ENCODE assay signal across 16 cellular contexts in the genomic region with DNA sequence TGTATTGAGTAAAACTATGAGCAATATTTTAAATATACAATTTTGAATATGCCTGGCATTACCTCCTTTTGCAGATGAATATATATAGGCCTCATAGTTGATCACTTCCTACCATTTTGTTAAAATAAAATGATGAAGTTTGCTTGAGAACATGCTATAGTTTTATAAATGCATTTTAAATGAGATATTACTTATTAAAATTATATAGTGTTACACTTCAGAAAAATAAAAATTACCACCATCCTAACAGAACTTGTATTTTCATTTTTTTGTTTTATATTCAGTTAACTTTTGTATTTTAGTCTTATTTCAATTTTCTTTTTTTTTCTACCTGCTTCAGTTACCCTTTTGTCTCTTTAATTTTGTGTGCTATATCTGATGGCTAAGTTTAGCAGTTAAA.
DNase-seq lines count a peak whose midpoint lies in the region; ATAC-seq, FAIRE-seq and TF ChIP-seq lines count a peak whose summit lies in the region.
"Had no signal": no experiment of that assay in that cellular context is flagged by ENCODE, and none has a peak within 500 bp of the region (broad histone marks: within the 10 kb centered on the region; RNA-seq: fewer than 3 reads in every experiment).

No MANE protein-coding gene starts in this region.

- no peaks in the 10 kb centered on the region for H3K79me1 ChIP-seq in mesenchymal stem cell (replicated peaks; ENCODE audit: low read length, poor library complexity, severe bottlenecking)

- no peak overlapping the region for H2AFZ ChIP-seq in mesenchymal stem cell (ENCODE audit: low read depth, low read length)

- H3K9ac ChIP-seq in mesenchymal stem cell (ENCODE audit: low read length) = no peak overlapping the region

- H3K36me3 ChIP-seq in SJCRH30 (no peaks in the 10 kb centered on the region; the same call in 1 of the 2 replicates), mesenchymal stem cell (ENCODE audit: control insufficient read depth in 1 of 2, insufficient read depth in 2 of 2, low read depth in 1 of 2, low read length in 2 of 2) (no peaks in the 10 kb centered on the region)

- H3K9me3 Mint-ChIP-seq in nephron progenitor cell = peaks cover 4% of the 10 kb centered on the region

- H3K4me3 ChIP-seq in SJCRH30 (no peak overlapping the region), mesenchymal stem cell (ENCODE audit: insufficient read depth in 1 of 2, low read depth in 1 of 2, low read length in 2 of 2) (no peak overlapping the region)

- peaks cover 61% of the 10 kb centered on the region for H3K4me1 Mint-ChIP-seq in nephron progenitor cell

- no peak overlapping the region for H4K91ac ChIP-seq in mesenchymal stem cell (ENCODE audit: low read length)

- peak overlapping the region; percentile 78; the same call in 1 of the 2 replicates for H3K27ac ChIP-seq in SJCRH30
- no peak overlapping the region for H3K27ac ChIP-seq in mesenchymal stem cell (ENCODE audit: low read length, poor library complexity, severe bottlenecking)

- H2AK5ac ChIP-seq in mesenchymal stem cell (ENCODE audit: low read length, severe bottlenecking) = no peak overlapping the region

- ATAC-seq in GM18868 (IDR thresholded peaks at IDR 0.05; ENCODE audit: unreplicated experiment) = no peak
- ATAC-seq: HepG2 had no signal

- no peak overlapping the region for H4K8ac ChIP-seq in mesenchymal stem cell (ENCODE audit: low read length)

- H2BK12ac ChIP-seq in mesenchymal stem cell (ENCODE audit: low read length in 2 of 2) = no peak overlapping the region

- peaks cover 38% of the 10 kb centered on the region for H3K4me1 ChIP-seq in SJCRH30
- H3K4me1 ChIP-seq in mesenchymal stem cell (ENCODE audit: control insufficient read depth, insufficient read depth, low read depth, low read length) = peaks cover 2% of the 10 kb centered on the region

- no peaks in the 10 kb centered on the region for H3K27me3 Mint-ChIP-seq in nephron progenitor cell (ENCODE audit: low read depth, poor library complexity)

- no peak overlapping the region for H3K4ac ChIP-seq in mesenchymal stem cell (ENCODE audit: low read depth in 1 of 2, low read length in 2 of 2)

- H2BK15ac ChIP-seq in mesenchymal stem cell (ENCODE audit: low read depth, poor library complexity, severe bottlenecking) = no peak overlapping the region

- H3K4me2 ChIP-seq in mesenchymal stem cell (ENCODE audit: low read length, poor library complexity, severe bottlenecking) = no peak overlapping the region

- no peak overlapping the region for H3K14ac ChIP-seq in mesenchymal stem cell (ENCODE audit: low read length in 2 of 2)

- no peak overlapping the region for H3K18ac ChIP-seq in mesenchymal stem cell (ENCODE audit: low read depth in 1 of 2, low read length in 2 of 2)

- DNase-seq in SJCRH30 = no peak
- no peak for DNase-seq in frontal cortex (ENCODE audit: low spot score in 2 of 2)
- no peak for DNase-seq in nephron progenitor cell
- no peak for DNase-seq in activated T-cell treated with anti-CD3 and anti-CD28 coated beads, Interleukin-2, amount 50 U/mL, for 1 hour
- DNase-seq in mesenchymal stem cell = no peak
- DNase-seq: CD8-positive, alpha-beta memory T cell; DND-41; GDM1; HCEC 1CT had no signal

- no peaks in the 10 kb centered on the region for H3K27me3 ChIP-seq in SJCRH30
- no peaks in the 10 kb centered on the region for H3K27me3 ChIP-seq in mesenchymal stem cell (ENCODE audit: control insufficient read depth in 1 of 2, insufficient read depth in 1 of 2, low read length in 2 of 2)

- H3K9me3 ChIP-seq in SJCRH30 (replicated peaks) (no peaks in the 10 kb centered on the region; the same call in 1 of the 2 replicates), mesenchymal stem cell (ENCODE audit: control insufficient read depth, low read length) (no peaks in the 10 kb centered on the region)
- H3K9me3 ChIP-seq: Caco-2 had no signal

- H3K23ac ChIP-seq in mesenchymal stem cell (ENCODE audit: low read length in 2 of 2) = no peak overlapping the region

- H2BK5ac ChIP-seq in mesenchymal stem cell (ENCODE audit: low read depth, low read length, poor library complexity, severe bottlenecking) = no peak overlapping the region

- H3K36me3 Mint-ChIP-seq in nephron progenitor cell (ENCODE audit: low read depth) = peaks cover 5% of the 10 kb centered on the region
- H3K36me3 Mint-ChIP-seq: CD14-positive monocyte had no signal

- FAIRE-seq in frontal cortex (lab: Jason Lieb, UNC) = peak; percentile 10
- FAIRE-seq: GM12892, GM19239, HepG2, HTR-8/SVneo had no signal

- H3K27ac Mint-ChIP-seq in nephron progenitor cell = peak overlapping the region; percentile 97
- H3K27ac Mint-ChIP-seq: CD14-positive monocyte had no signal

- no peak for TF ChIP-seq CTCF in nephron progenitor cell (IDR thresholded peaks at IDR 0.05)

- no peak overlapping the region for H2BK120ac ChIP-seq in mesenchymal stem cell (ENCODE audit: low read depth, low read length)

- no peak overlapping the region for H3K4me3 Mint-ChIP-seq in nephron progenitor cell
- H3K4me3 Mint-ChIP-seq: CD14-positive monocyte; CD8-positive, alpha-beta memory T cell had no signal
